Comparison of ENCODE assay signal across 1 cellular context in the genomic region with DNA sequence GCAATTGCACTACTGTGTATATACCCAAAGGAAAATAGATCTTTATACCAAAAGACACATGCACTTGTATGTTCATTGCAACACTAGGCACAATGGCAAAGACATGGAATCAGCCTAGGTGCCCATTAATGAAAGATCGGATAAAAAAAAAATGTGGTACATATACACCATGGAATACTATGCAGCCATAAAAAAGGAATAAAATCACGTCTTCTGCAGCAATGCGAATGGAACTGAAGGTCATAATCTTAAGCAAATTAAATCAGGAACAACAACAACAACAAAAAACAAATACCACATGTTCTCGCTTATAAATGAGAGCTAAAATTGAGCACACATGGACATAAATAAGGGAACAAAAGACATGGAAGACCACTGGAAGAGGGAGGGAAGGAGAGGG.
A peak's percentile ranks its signal among the peaks of the same experiment; 100 is the strongest.
TF ChIP-seq lines count a peak whose summit lies in the region.

No MANE protein-coding gene starts in this region.

TF ChIP-seq in HEK293, 187 proteins besides CTCF, POLR2A, EP300 and RAD21 (continued from another document):
- TF ChIP-seq, protein P1, sequence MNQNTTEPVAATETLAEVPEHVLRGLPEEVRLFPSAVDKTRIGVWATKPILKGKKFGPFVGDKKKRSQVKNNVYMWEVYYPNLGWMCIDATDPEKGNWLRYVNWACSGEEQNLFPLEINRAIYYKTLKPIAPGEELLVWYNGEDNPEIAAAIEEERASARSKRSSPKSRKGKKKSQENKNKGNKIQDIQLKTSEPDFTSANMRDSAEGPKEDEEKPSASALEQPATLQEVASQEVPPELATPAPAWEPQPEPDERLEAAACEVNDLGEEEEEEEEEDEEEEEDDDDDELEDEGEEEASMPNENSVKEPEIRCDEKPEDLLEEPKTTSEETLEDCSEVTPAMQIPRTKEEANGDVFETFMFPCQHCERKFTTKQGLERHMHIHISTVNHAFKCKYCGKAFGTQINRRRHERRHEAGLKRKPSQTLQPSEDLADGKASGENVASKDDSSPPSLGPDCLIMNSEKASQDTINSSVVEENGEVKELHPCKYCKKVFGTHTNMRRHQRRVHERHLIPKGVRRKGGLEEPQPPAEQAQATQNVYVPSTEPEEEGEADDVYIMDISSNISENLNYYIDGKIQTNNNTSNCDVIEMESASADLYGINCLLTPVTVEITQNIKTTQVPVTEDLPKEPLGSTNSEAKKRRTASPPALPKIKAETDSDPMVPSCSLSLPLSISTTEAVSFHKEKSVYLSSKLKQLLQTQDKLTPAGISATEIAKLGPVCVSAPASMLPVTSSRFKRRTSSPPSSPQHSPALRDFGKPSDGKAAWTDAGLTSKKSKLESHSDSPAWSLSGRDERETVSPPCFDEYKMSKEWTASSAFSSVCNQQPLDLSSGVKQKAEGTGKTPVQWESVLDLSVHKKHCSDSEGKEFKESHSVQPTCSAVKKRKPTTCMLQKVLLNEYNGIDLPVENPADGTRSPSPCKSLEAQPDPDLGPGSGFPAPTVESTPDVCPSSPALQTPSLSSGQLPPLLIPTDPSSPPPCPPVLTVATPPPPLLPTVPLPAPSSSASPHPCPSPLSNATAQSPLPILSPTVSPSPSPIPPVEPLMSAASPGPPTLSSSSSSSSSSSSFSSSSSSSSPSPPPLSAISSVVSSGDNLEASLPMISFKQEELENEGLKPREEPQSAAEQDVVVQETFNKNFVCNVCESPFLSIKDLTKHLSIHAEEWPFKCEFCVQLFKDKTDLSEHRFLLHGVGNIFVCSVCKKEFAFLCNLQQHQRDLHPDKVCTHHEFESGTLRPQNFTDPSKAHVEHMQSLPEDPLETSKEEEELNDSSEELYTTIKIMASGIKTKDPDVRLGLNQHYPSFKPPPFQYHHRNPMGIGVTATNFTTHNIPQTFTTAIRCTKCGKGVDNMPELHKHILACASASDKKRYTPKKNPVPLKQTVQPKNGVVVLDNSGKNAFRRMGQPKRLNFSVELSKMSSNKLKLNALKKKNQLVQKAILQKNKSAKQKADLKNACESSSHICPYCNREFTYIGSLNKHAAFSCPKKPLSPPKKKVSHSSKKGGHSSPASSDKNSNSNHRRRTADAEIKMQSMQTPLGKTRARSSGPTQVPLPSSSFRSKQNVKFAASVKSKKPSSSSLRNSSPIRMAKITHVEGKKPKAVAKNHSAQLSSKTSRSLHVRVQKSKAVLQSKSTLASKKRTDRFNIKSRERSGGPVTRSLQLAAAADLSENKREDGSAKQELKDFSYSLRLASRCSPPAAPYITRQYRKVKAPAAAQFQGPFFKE (tag by site-specific recombination; IDR thresholded peaks at IDR 0.05; ENCODE audit: borderline replicate concordance) = no peak
- TF ChIP-seq ZNF202 (tag by site-specific recombination; IDR thresholded peaks at IDR 0.05; ENCODE audit: borderline replicate concordance) (no peak), ZFP3 (tag by site-specific recombination; IDR thresholded peaks at IDR 0.05; ENCODE audit: low read depth) (peak; percentile 25; the same call in 1 of the 2 replicates), ZNF146 (tag by site-specific recombination; IDR thresholded peaks at IDR 0.05) (peak; percentile 81), ZNF433 (tag by site-specific recombination; IDR thresholded peaks at IDR 0.05; ENCODE audit: low read depth) (no peak), KLF8 (tag by site-specific recombination; IDR thresholded peaks at IDR 0.05) (no peak), ZNF211 (tag by site-specific recombination; IDR thresholded peaks at IDR 0.05; ENCODE audit: low read depth) (no peak), WT1 (tag by site-specific recombination; IDR thresholded peaks at IDR 0.05) (no peak), ZNF791 (tag by site-specific recombination; IDR thresholded peaks at IDR 0.05) (no peak), ZNF548 (tag by site-specific recombination; IDR thresholded peaks at IDR 0.05) (no peak), MYNN (tag by site-specific recombination; IDR thresholded peaks at IDR 0.05; ENCODE audit: borderline replicate concordance) (no peak), ZNF175 (tag by site-specific recombination; IDR thresholded peaks at IDR 0.05) (no peak)
- TF ChIP-seq, protein P2, sequence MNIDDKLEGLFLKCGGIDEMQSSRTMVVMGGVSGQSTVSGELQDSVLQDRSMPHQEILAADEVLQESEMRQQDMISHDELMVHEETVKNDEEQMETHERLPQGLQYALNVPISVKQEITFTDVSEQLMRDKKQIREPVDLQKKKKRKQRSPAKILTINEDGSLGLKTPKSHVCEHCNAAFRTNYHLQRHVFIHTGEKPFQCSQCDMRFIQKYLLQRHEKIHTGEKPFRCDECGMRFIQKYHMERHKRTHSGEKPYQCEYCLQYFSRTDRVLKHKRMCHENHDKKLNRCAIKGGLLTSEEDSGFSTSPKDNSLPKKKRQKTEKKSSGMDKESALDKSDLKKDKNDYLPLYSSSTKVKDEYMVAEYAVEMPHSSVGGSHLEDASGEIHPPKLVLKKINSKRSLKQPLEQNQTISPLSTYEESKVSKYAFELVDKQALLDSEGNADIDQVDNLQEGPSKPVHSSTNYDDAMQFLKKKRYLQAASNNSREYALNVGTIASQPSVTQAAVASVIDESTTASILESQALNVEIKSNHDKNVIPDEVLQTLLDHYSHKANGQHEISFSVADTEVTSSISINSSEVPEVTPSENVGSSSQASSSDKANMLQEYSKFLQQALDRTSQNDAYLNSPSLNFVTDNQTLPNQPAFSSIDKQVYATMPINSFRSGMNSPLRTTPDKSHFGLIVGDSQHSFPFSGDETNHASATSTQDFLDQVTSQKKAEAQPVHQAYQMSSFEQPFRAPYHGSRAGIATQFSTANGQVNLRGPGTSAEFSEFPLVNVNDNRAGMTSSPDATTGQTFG (tag by site-specific recombination; IDR thresholded peaks at IDR 0.05; ENCODE audit: borderline replicate concordance) = no peak
- TF ChIP-seq, protein P3, sequence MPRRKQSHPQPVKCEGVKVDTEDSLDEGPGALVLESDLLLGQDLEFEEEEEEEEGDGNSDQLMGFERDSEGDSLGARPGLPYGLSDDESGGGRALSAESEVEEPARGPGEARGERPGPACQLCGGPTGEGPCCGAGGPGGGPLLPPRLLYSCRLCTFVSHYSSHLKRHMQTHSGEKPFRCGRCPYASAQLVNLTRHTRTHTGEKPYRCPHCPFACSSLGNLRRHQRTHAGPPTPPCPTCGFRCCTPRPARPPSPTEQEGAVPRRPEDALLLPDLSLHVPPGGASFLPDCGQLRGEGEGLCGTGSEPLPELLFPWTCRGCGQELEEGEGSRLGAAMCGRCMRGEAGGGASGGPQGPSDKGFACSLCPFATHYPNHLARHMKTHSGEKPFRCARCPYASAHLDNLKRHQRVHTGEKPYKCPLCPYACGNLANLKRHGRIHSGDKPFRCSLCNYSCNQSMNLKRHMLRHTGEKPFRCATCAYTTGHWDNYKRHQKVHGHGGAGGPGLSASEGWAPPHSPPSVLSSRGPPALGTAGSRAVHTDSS (tag by site-specific recombination; IDR thresholded peaks at IDR 0.05) = no peak
- TF ChIP-seq, protein P4, sequence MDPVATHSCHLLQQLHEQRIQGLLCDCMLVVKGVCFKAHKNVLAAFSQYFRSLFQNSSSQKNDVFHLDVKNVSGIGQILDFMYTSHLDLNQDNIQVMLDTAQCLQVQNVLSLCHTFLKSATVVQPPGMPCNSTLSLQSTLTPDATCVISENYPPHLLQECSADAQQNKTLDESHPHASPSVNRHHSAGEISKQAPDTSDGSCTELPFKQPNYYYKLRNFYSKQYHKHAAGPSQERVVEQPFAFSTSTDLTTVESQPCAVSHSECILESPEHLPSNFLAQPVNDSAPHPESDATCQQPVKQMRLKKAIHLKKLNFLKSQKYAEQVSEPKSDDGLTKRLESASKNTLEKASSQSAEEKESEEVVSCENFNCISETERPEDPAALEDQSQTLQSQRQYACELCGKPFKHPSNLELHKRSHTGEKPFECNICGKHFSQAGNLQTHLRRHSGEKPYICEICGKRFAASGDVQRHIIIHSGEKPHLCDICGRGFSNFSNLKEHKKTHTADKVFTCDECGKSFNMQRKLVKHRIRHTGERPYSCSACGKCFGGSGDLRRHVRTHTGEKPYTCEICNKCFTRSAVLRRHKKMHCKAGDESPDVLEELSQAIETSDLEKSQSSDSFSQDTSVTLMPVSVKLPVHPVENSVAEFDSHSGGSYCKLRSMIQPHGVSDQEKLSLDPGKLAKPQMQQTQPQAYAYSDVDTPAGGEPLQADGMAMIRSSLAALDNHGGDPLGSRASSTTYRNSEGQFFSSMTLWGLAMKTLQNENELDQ (tag by site-specific recombination; IDR thresholded peaks at IDR 0.05; ENCODE audit: low read depth) = no peak
